Comparison of ENCODE assay signal across 20 cellular contexts in genomic region chr5:177984565-177985166, GRCh38. TPM values are rescaled to one million over a fixed set of nuclear protein-coding genes. Genes with fewer than 3 reads are reported as not detected.
A peak's percentile ranks its signal among the peaks of the same experiment; 100 is the strongest.
DNase-seq lines count a peak whose midpoint lies in the region; ATAC-seq, FAIRE-seq and TF ChIP-seq lines count a peak whose summit lies in the region.
"Had no signal": no experiment of that assay in that cellular context is flagged by ENCODE, and none has a peak within 500 bp of the region (broad histone marks: within the 10 kb centered on the region; RNA-seq: fewer than 3 reads in every experiment).

No MANE protein-coding gene starts in this region.

- H3K9ac ChIP-seq in SK-N-SH: no peak overlapping the region
- H3K9ac ChIP-seq in HepG2 (ENCODE audit: insufficient read depth, low read depth, low read length): no peak overlapping the region

- no peaks in the 10 kb centered on the region for H4K20me1 ChIP-seq in SK-N-SH (ENCODE audit: insufficient read depth)
- no peaks in the 10 kb centered on the region; the same call in 1 of the 2 replicates for H4K20me1 ChIP-seq in HepG2 (ENCODE audit: insufficient read depth, low read length)

- TF ChIP-seq EP300 in SK-N-SH (IDR thresholded peaks at IDR 0.05; ENCODE audit: borderline replicate concordance in 1 of 2, low read depth in 1 of 2, low read length in 1 of 2) (no peak), HepG2 (IDR thresholded peaks at IDR 0.05; ENCODE audit: low read depth in 2 of 2, low read length in 2 of 2) (no peak), HepG2 (CRISPR knock-in tag; IDR thresholded peaks at IDR 0.05; ENCODE audit: borderline replicate concordance) (no peak)

- no peak for ATAC-seq in HepG2
- ATAC-seq: left colon, natural killer cell had no signal

- 0 out of 2 replicates have a peak overlapping the region, but pooled peaks have one; percentile 17 for H2AFZ ChIP-seq in SK-N-SH (ENCODE audit: low read depth)
- H2AFZ ChIP-seq in HepG2 (ENCODE audit: low read length): no peak overlapping the region

- no peak overlapping the region for H3K27ac Mint-ChIP-seq in activated CD4-positive, alpha-beta T cell treated with anti-CD3 and anti-CD28 coated beads, Interleukin-2, amount 10 ng/mL, durations not matched to agents 24 days and 14 days
- H3K27ac Mint-ChIP-seq in endothelial cell (ENCODE audit: unreplicated experiment) (no peak overlapping the region), osteocyte (ENCODE audit: unreplicated experiment) (no peak overlapping the region)
- no peak overlapping the region for H3K27ac Mint-ChIP-seq in activated T-helper 1 cell treated with anti-CD3 and anti-CD28 coated beads, Interleukin-12 subunit alpha, Interleukin-12 subunit beta, Interleukin-2, Interleukin-4 antibody, amounts not matched to agents 30 ng/mL and 10 ng/mL and 1 ng/mL, durations not matched to agents 14 hours and 24 hours and 36 hours
- H3K27ac Mint-ChIP-seq: natural killer cell, type B pancreatic cell had no signal

- H3K4me3 Mint-ChIP-seq in activated CD4-positive, alpha-beta T cell treated with anti-CD3 and anti-CD28 coated beads, Interleukin-2, amount 10 ng/mL, durations not matched to agents 24 days and 14 days: peak overlapping the region; percentile 41
- H3K4me3 Mint-ChIP-seq in endothelial cell (ENCODE audit: unreplicated experiment): peak overlapping the region; percentile 77
- no peak overlapping the region for H3K4me3 Mint-ChIP-seq in osteocyte (ENCODE audit: unreplicated experiment)
- H3K4me3 Mint-ChIP-seq in activated T-helper 1 cell treated with anti-CD3 and anti-CD28 coated beads, Interleukin-12 subunit alpha, Interleukin-12 subunit beta, Interleukin-2, Interleukin-4 antibody, amounts not matched to agents 30 ng/mL and 10 ng/mL and 1 ng/mL, durations not matched to agents 14 hours and 24 hours and 36 hours: no peak overlapping the region
- H3K4me3 Mint-ChIP-seq: natural killer cell, type B pancreatic cell had no signal

- no TSS peak for BruUV-seq in HepG2 (replicated peaks; lab: Mats Ljungman, UMichigan)

- H3K36me3 ChIP-seq in SK-N-SH (replicated peaks in 1 of 2; ENCODE audit: control insufficient read depth in 1 of 2, insufficient read depth in 2 of 2, low read length in 1 of 2): no peaks in the 10 kb centered on the region
- no peaks in the 10 kb centered on the region for H3K36me3 ChIP-seq in HepG2 (replicated peaks in 1 of 2; ENCODE audit: control insufficient read depth in 1 of 2, insufficient read depth in 2 of 2, low read length in 2 of 2)
- H3K36me3 ChIP-seq: heart left ventricle had no signal

- TF ChIP-seq RAD21 in SK-N-SH (IDR thresholded peaks at IDR 0.05; ENCODE audit: low read length) (no peak), HepG2 (CRISPR knock-in tag; IDR thresholded peaks at IDR 0.05) (no peak)

- FAIRE-seq in HepG2 (lab: Jason Lieb, UNC): no peak

- no peaks in the 10 kb centered on the region for H3K9me2 ChIP-seq in SK-N-SH

- H3K36me3 Mint-ChIP-seq in activated CD4-positive, alpha-beta T cell treated with anti-CD3 and anti-CD28 coated beads, Interleukin-2, amount 10 ng/mL, durations not matched to agents 24 days and 14 days (ENCODE audit: low read depth): no peaks in the 10 kb centered on the region
- H3K36me3 Mint-ChIP-seq in endothelial cell (ENCODE audit: low read depth, unreplicated experiment) (peaks cover 4% of the 10 kb centered on the region), osteocyte (ENCODE audit: unreplicated experiment) (no peaks in the 10 kb centered on the region)
- H3K36me3 Mint-ChIP-seq in activated T-helper 1 cell treated with anti-CD3 and anti-CD28 coated beads, Interleukin-12 subunit alpha, Interleukin-12 subunit beta, Interleukin-2, Interleukin-4 antibody, amounts not matched to agents 30 ng/mL and 10 ng/mL and 1 ng/mL, durations not matched to agents 14 hours and 24 hours and 36 hours (ENCODE audit: low read depth): no peaks in the 10 kb centered on the region
- H3K36me3 Mint-ChIP-seq: natural killer cell, type B pancreatic cell had no signal

- in situ Hi-C loops in HepG2 (cut with HindIII; ENCODE audit: extremely low pct_ligation_motif_present, low pct_unique_long_range_greater_than_20kb): loop anchor here (10.0 kb wide), 1 partner anchor 80 kb away; no protein-coding TSS in a partner anchor

- intact Hi-C loops in activated CD4-positive, alpha-beta T cell treated with anti-CD3 and anti-CD28 coated beads, Interleukin-2, amount 10 ng/mL, durations not matched to agents 24 days and 14 days (cut with micrococcal nuclease): no loop called here
- intact Hi-C loops in HepG2 (cut with micrococcal nuclease; ENCODE audit: unreplicated experiment): no loop called here
- intact Hi-C loops in activated T-helper 1 cell treated with anti-CD3 and anti-CD28 coated beads, Interleukin-12 subunit alpha, Interleukin-12 subunit beta, Interleukin-2, Interleukin-4 antibody, amounts not matched to agents 30 ng/mL and 10 ng/mL and 1 ng/mL, durations not matched to agents 14 hours and 24 hours and 36 hours (cut with micrococcal nuclease): no loop called here

- POLR2A ChIA-PET in SK-N-SH (lab: Yijun Ruan, JAX) (no interaction called here), HepG2 (lab: Yijun Ruan, JAX) (no interaction called here)

- H3K27ac ChIP-seq in SK-N-SH (ENCODE audit: low read depth in 2 of 2, low read length in 1 of 2) (no peak overlapping the region), HepG2 (ENCODE audit: extremely low read length, insufficient read depth, low read length) (no peak overlapping the region)
- H3K27ac ChIP-seq: heart left ventricle had no signal

- no peaks in the 10 kb centered on the region for H3K9me3 Mint-ChIP-seq in activated CD4-positive, alpha-beta T cell treated with anti-CD3 and anti-CD28 coated beads, Interleukin-2, amount 10 ng/mL, durations not matched to agents 24 days and 14 days
- no peaks in the 10 kb centered on the region for H3K9me3 Mint-ChIP-seq in endothelial cell (ENCODE audit: unreplicated experiment)
- H3K9me3 Mint-ChIP-seq in osteocyte (ENCODE audit: unreplicated experiment): no peaks in the 10 kb centered on the region
- H3K9me3 Mint-ChIP-seq in activated T-helper 1 cell treated with anti-CD3 and anti-CD28 coated beads, Interleukin-12 subunit alpha, Interleukin-12 subunit beta, Interleukin-2, Interleukin-4 antibody, amounts not matched to agents 30 ng/mL and 10 ng/mL and 1 ng/mL, durations not matched to agents 14 hours and 24 hours and 36 hours: no peaks in the 10 kb centered on the region
- H3K9me3 Mint-ChIP-seq: natural killer cell, type B pancreatic cell had no signal

- TF ChIP-seq POLR2A in HepG2 (IDR thresholded peaks at IDR 0.05; ENCODE audit: insufficient read depth in 1 of 2, low read depth in 2 of 2, low read length in 2 of 2): no peak

- H3K4me3 ChIP-seq in SK-N-SH (ENCODE audit: low read depth in 2 of 2, low read length in 1 of 2) (peak overlapping the region in 1 of 2 experiments; percentile 21; a peak in 2 of 4 replicates), HepG2 (replicated peaks in 1 of 3; ENCODE audit: insufficient read depth in 1 of 3, low read depth in 2 of 3, low read length in 3 of 3) (no peak overlapping the region)
- H3K4me3 ChIP-seq: heart left ventricle had no signal

- CTCF ChIA-PET in SK-N-SH (lab: Yijun Ruan, JAX) (no interaction called here), HepG2 (lab: Yijun Ruan, JAX; ENCODE audit: low intra/inter-chr PET ratio, low total read pairs) (no interaction called here)

- TF ChIP-seq CTCF in SK-N-SH (IDR thresholded peaks at IDR 0.05) (no peak), endothelial cell (IDR thresholded peaks at IDR 0.05; ENCODE audit: unreplicated experiment) (no peak), osteocyte (IDR thresholded peaks at IDR 0.05) (no peak), HepG2 (CRISPR knock-in tag; IDR thresholded peaks at IDR 0.05) (no peak)

- peaks cover 2% of the 10 kb centered on the region for H3K4me1 Mint-ChIP-seq in activated CD4-positive, alpha-beta T cell treated with anti-CD3 and anti-CD28 coated beads, Interleukin-2, amount 10 ng/mL, durations not matched to agents 24 days and 14 days
- peaks cover 9% of the 10 kb centered on the region for H3K4me1 Mint-ChIP-seq in endothelial cell (ENCODE audit: unreplicated experiment)
- H3K4me1 Mint-ChIP-seq in osteocyte (ENCODE audit: unreplicated experiment): no peaks in the 10 kb centered on the region
- H3K4me1 Mint-ChIP-seq in activated T-helper 1 cell treated with anti-CD3 and anti-CD28 coated beads, Interleukin-12 subunit alpha, Interleukin-12 subunit beta, Interleukin-2, Interleukin-4 antibody, amounts not matched to agents 30 ng/mL and 10 ng/mL and 1 ng/mL, durations not matched to agents 14 hours and 24 hours and 36 hours (ENCODE audit: low read depth): no peaks in the 10 kb centered on the region
- H3K4me1 Mint-ChIP-seq: natural killer cell had no signal

- H3K79me2 ChIP-seq in SK-N-SH (ENCODE audit: insufficient read depth) (no peaks in the 10 kb centered on the region), HepG2 (ENCODE audit: insufficient read depth, low read length) (no peaks in the 10 kb centered on the region)

- H3K27me3 ChIP-seq in SK-N-SH (ENCODE audit: insufficient read depth) (peaks cover 43% of the 10 kb centered on the region), HepG2 (ENCODE audit: control insufficient read depth in 1 of 2, insufficient read depth in 2 of 2, low read length in 2 of 2) (peaks cover 5 to 50% of the 10 kb centered on the region in 2 experiments; a peak in 4 of 5 replicates)

- H3F3A ChIP-seq in SK-N-SH (replicated peaks; ENCODE audit: insufficient read depth): no peaks in the 10 kb centered on the region

- no peaks in the 10 kb centered on the region for H3K9me3 ChIP-seq in SK-N-SH
- H3K9me3 ChIP-seq in HepG2 (ENCODE audit: low read length): no peaks in the 10 kb centered on the region
- H3K9me3 ChIP-seq: Caco-2, heart left ventricle had no signal

- H3K4me1 ChIP-seq in SK-N-SH (ENCODE audit: control insufficient read depth in 1 of 2, insufficient read depth in 2 of 2, low read depth in 1 of 2, low read length in 1 of 2) (no peaks in the 10 kb centered on the region), HepG2 (ENCODE audit: insufficient read depth, low read length) (no peaks in the 10 kb centered on the region)
- H3K4me1 ChIP-seq: Caco-2 had no signal

- 3% methylated on average over 15 of the region's 46 CpGs for WGBS in SK-N-SH (ENCODE audit: low lambda C conversion rate)
- 23% methylated on average over 9 of the region's 46 CpGs for WGBS in HepG2 (ENCODE audit: low lambda C conversion rate)

- peaks cover 65% of the 10 kb centered on the region for H3K27me3 Mint-ChIP-seq in activated CD4-positive, alpha-beta T cell treated with anti-CD3 and anti-CD28 coated beads, Interleukin-2, amount 10 ng/mL, durations not matched to agents 24 days and 14 days
- H3K27me3 Mint-ChIP-seq in endothelial cell (ENCODE audit: unreplicated experiment) (peaks cover 23% of the 10 kb centered on the region), osteocyte (ENCODE audit: unreplicated experiment) (peaks cover 2% of the 10 kb centered on the region)
- peaks cover 54% of the 10 kb centered on the region for H3K27me3 Mint-ChIP-seq in activated T-helper 1 cell treated with anti-CD3 and anti-CD28 coated beads, Interleukin-12 subunit alpha, Interleukin-12 subunit beta, Interleukin-2, Interleukin-4 antibody, amounts not matched to agents 30 ng/mL and 10 ng/mL and 1 ng/mL, durations not matched to agents 14 hours and 24 hours and 36 hours (ENCODE audit: insufficient read depth)

- DNase-seq in activated CD4-positive, alpha-beta T cell treated with anti-CD3 and anti-CD28 coated beads, Interleukin-2, amount 10 ng/mL, durations not matched to agents 24 days and 14 days: peak; percentile 53
- no peak for DNase-seq in activated CD4-positive, alpha-beta T cell treated with anti-CD3 and anti-CD28 coated beads for 1 hour
- DNase-seq in SK-N-SH (no peak), endothelial cell (ENCODE audit: low spot score) (no peak), osteocyte (ENCODE audit: extremely low spot score, unreplicated experiment) (peak; percentile 81), HepG2 (ENCODE audit: low spot score) (no peak), DMS79 treated with DMSO at 0.1 percent for 48 hours (lab: John Stamatoyannopoulos, UW) (no peak)
- no peak for DNase-seq in activated T-helper 1 cell treated with anti-CD3 and anti-CD28 coated beads, Interleukin-12 subunit alpha, Interleukin-12 subunit beta, Interleukin-2, Interleukin-4 antibody, amounts not matched to agents 30 ng/mL and 10 ng/mL and 1 ng/mL, durations not matched to agents 14 hours and 24 hours and 36 hours (ENCODE audit: low spot score)
- DNase-seq: activated CD4-positive, alpha-beta T cell treated with anti-CD3 and anti-CD28 coated beads, Interleukin-2, amount 50 U/mL, for 48 hours; activated gamma-delta T cell treated with Interleukin-2 at 50 U/mL for 16 hours; Caco-2; heart left ventricle; left colon; natural killer cell; NCI-H774; stimulated activated CD4-positive, alpha-beta T cell treated with anti-CD3 and anti-CD28 coated beads, Interleukin-2, amount 100 ng/mL, for 24 hours; T1000 had no signal

- peak overlapping the region; percentile 30; the same call in 1 of the 2 replicates for H3K4me2 ChIP-seq in SK-N-SH
- H3K4me2 ChIP-seq in HepG2 (ENCODE audit: low read depth, low read length): no peak overlapping the region

RNA-seq across cellular contexts. Expression of gene PROP1, which starts 11.4 kb away (rescaled TPM):
- not detected in 2 replicates for total RNA-seq in activated CD4-positive, alpha-beta T cell treated with anti-CD3 and anti-CD28 coated beads, Interleukin-2, amount 10 ng/mL, durations not matched to agents 24 days and 14 days
- polyA plus RNA-seq in SK-N-SH (2012; rRNA removed): not detected in 2 replicates
- polyA plus RNA-seq in SK-N-SH (2012; cell fraction: cytosol; rRNA removed): not detected in 2 replicates
- not detected in 2 replicates for polyA plus RNA-seq in SK-N-SH (2012; cell fraction: nucleus; rRNA removed)
- total RNA-seq in endothelial cell (ENCODE audit: unreplicated experiment): not detected
- total RNA-seq in osteocyte: not detected in 2 replicates
- total RNA-seq in HepG2 (2016; rRNA removed; fragmentation: Illumina TruSeq; extraction: Trizol): not detected in 2 replicates
- not detected in 2 replicates for total RNA-seq in HepG2 (2016; cell fraction: cytosol; rRNA removed; fragmentation: Illumina TruSeq; extraction: Trizol; ENCODE audit: low read depth)
- not detected in 2 replicates for total RNA-seq in HepG2 (2016; cell fraction: insoluble cytoplasmic fraction; rRNA removed; fragmentation: Illumina TruSeq; extraction: Trizol)
- total RNA-seq in HepG2 (2016; cell fraction: membrane; rRNA removed; fragmentation: Illumina TruSeq; extraction: Trizol): not detected in 2 replicates
- not detected in 2 replicates for total RNA-seq in HepG2 (2016; cell fraction: nucleus; rRNA removed; fragmentation: Illumina TruSeq; extraction: Trizol)
- polyA plus RNA-seq in HepG2 (2011; rRNA removed): not detected in 2 replicates
- polyA plus RNA-seq in HepG2 (2011; cell fraction: cytosol; rRNA removed): not detected in 2 replicates
- not detected in 2 replicates for polyA plus RNA-seq in HepG2 (2011; cell fraction: nucleus; rRNA removed)
- not detected in 2 replicates for polyA plus RNA-seq in HepG2 (2012)
- polyA plus RNA-seq in HepG2 (2016; cell fraction: cytosol; fragmentation: Illumina TruSeq; extraction: Trizol; ENCODE audit: low read depth): not detected in 2 replicates
- polyA plus RNA-seq in HepG2 (2016; cell fraction: insoluble cytoplasmic fraction; fragmentation: Illumina TruSeq; extraction: Trizol; ENCODE audit: low read depth): not detected in 2 replicates
- not detected in 2 replicates for polyA plus RNA-seq in HepG2 (2016; cell fraction: membrane; fragmentation: Illumina TruSeq; extraction: Trizol; ENCODE audit: low read depth)
- polyA plus RNA-seq in HepG2 (2016; cell fraction: nucleus; fragmentation: Illumina TruSeq; extraction: Trizol; ENCODE audit: insufficient read depth, low read depth): not detected in 2 replicates
- polyA minus RNA-seq in HepG2 (2011; rRNA and poly(A)+ RNA removed; ENCODE audit: low replicate concordance): not detected in 2 replicates
- polyA minus RNA-seq in HepG2 (2011; cell fraction: cytosol; rRNA and poly(A)+ RNA removed): not detected in 2 replicates
- polyA minus RNA-seq in HepG2 (2011; cell fraction: nucleus; rRNA and poly(A)+ RNA removed): not detected in 2 replicates
- total RNA-seq in activated T-helper 1 cell treated with anti-CD3 and anti-CD28 coated beads, Interleukin-12 subunit alpha, Interleukin-12 subunit beta, Interleukin-2, Interleukin-4 antibody, amounts not matched to agents 30 ng/mL and 10 ng/mL and 1 ng/mL, durations not matched to agents 14 hours and 24 hours and 36 hours: not detected in 2 replicates
- total RNA-seq: A172, Caco-2, heart left ventricle, left colon, natural killer cell, renal cortical epithelial cell had no signal
- polyA plus RNA-seq: heart left ventricle had no signal

Comparison
In these comparisons a context has a peak if more than half of its experiments do, and no peak if none do; other contexts are left out.
1. DNase-seq: peak in activated CD4-positive, alpha-beta T cell treated with anti-CD3 and anti-CD28 coated beads, Interleukin-2, amount 10 ng/mL, durations not matched to agents 24 days and 14 days (single experiment) and osteocyte (single experiment); none in activated CD4-positive, alpha-beta T cell treated with anti-CD3 and anti-CD28 coated beads for 1 hour (single experiment), SK-N-SH (single experiment), endothelial cell (single experiment), HepG2 (single experiment), DMS79 treated with DMSO at 0.1 percent for 48 hours (single experiment) and activated T-helper 1 cell treated with anti-CD3 and anti-CD28 coated beads, Interleukin-12 subunit alpha, Interleukin-12 subunit beta, Interleukin-2, Interleukin-4 antibody, amounts not matched to agents 30 ng/mL and 10 ng/mL and 1 ng/mL, durations not matched to agents 14 hours and 24 hours and 36 hours (single experiment).
2. H3K4me3 Mint-ChIP-seq: peak in activated CD4-positive, alpha-beta T cell treated with anti-CD3 and anti-CD28 coated beads, Interleukin-2, amount 10 ng/mL, durations not matched to agents 24 days and 14 days (single experiment) and endothelial cell (single experiment); none in osteocyte (single experiment) and activated T-helper 1 cell treated with anti-CD3 and anti-CD28 coated beads, Interleukin-12 subunit alpha, Interleukin-12 subunit beta, Interleukin-2, Interleukin-4 antibody, amounts not matched to agents 30 ng/mL and 10 ng/mL and 1 ng/mL, durations not matched to agents 14 hours and 24 hours and 36 hours (single experiment).